ENCODE assay signal across 9 cellular contexts in genomic region chr4:6562931-6563901, GRCh38. TPM values are rescaled to one million over a fixed set of nuclear protein-coding genes. Genes with fewer than 3 reads are reported as not detected.
DNase-seq lines count a peak whose midpoint lies in the region; ATAC-seq and TF ChIP-seq lines count a peak whose summit lies in the region.
"Had no signal": no experiment of that assay in that cellular context is flagged by ENCODE, and none has a peak within 500 bp of the region (broad histone marks: within the 10 kb centered on the region; RNA-seq: fewer than 3 reads in every experiment).

No MANE protein-coding gene starts in this region.

- TF ChIP-seq CTCF in Peyer's patch (IDR thresholded peaks at IDR 0.05) (no peak), gastroesophageal sphincter (IDR thresholded peaks at IDR 0.05) (no peak)

- H2AFZ ChIP-seq in trophoblast cell (ENCODE audit: insufficient read depth, low read length, poor library complexity), result no peak overlapping the region

- H3K79me2 ChIP-seq in trophoblast cell (ENCODE audit: control insufficient read depth, insufficient read depth, low read length, poor library complexity), result no peaks in the 10 kb centered on the region

- H3K4ac ChIP-seq in trophoblast cell (ENCODE audit: low read depth, low read length), result no peak overlapping the region

- no peak overlapping the region for H3K18ac ChIP-seq in trophoblast cell (ENCODE audit: low read length)

- no peak overlapping the region for H4K12ac ChIP-seq in trophoblast cell (ENCODE audit: low read depth, low read length)

- peak overlapping the region in 3 of 4 donors; percentile 18 to 44 (median 39) for H3K4me3 ChIP-seq in Peyer's patch
- H3K4me3 ChIP-seq in gastroesophageal sphincter, result peak overlapping the region; percentile 29 to 53
- H3K4me3 ChIP-seq in trophoblast cell (ENCODE audit: low read depth, low read length), result no peak overlapping the region

- H3K36me3 ChIP-seq in Peyer's patch, result no peaks in the 10 kb centered on the region
- H3K36me3 ChIP-seq in gastroesophageal sphincter, result no peaks in the 10 kb centered on the region
- H3K36me3 ChIP-seq in trophoblast cell (ENCODE audit: control insufficient read depth in 1 of 2, insufficient read depth in 2 of 2, low read length in 2 of 2), result no peaks in the 10 kb centered on the region
- H3K36me3 ChIP-seq: adrenal gland had no signal

- H3K9me3 ChIP-seq in Peyer's patch, result no peaks in the 10 kb centered on the region
- no peaks in the 10 kb centered on the region for H3K9me3 ChIP-seq in gastroesophageal sphincter
- peaks cover 5% of the 10 kb centered on the region for H3K9me3 ChIP-seq in trophoblast cell (ENCODE audit: insufficient read depth, low read depth, low read length)
- H3K9me3 ChIP-seq: adrenal gland had no signal

- H2BK120ac ChIP-seq in trophoblast cell (ENCODE audit: insufficient read depth, low read length, poor library complexity), result no peak overlapping the region

- peaks cover 0 to 16% (median 3%) of the 10 kb centered on the region in 4 donors for H3K4me1 ChIP-seq in Peyer's patch
- peaks cover 0 to 19% (median 9%) of the 10 kb centered on the region in 3 donors for H3K4me1 ChIP-seq in gastroesophageal sphincter
- H3K4me1 ChIP-seq in trophoblast cell (ENCODE audit: control insufficient read depth in 1 of 2, insufficient read depth in 2 of 2, low read length in 2 of 2), result no peaks in the 10 kb centered on the region

- WGBS in gastroesophageal sphincter (ENCODE audit: low coverage in 1 of 2), 2 donors, result 0% methylated on average over 6 of the region's 127 CpGs; no CpG with 5 or more reads in 1 of the 2 donors
- WGBS in trophoblast cell (ENCODE audit: extremely low coverage, insufficient coverage, insufficient read length), result no CpG with 5 or more reads among the region's 127 CpGs

- H2BK5ac ChIP-seq in trophoblast cell (ENCODE audit: low read depth, low read length, poor library complexity), result no peak overlapping the region

- H3K79me1 ChIP-seq in trophoblast cell (ENCODE audit: low read length), result no peaks in the 10 kb centered on the region

- DNase-seq in DMS53 treated with DMSO at 0.1 percent for 48 hours (lab: John Stamatoyannopoulos, UW; ENCODE audit: unreplicated experiment) (peak; percentile 34), Peyer's patch (no peak), trophoblast cell (peak; percentile 11 to 31), NCI-H82 treated with DMSO at 0.1 percent for 48 hours (lab: John Stamatoyannopoulos, UW; ENCODE audit: unreplicated experiment) (no peak), OCI-M1 (lab: John Stamatoyannopoulos, UW) (no peak)

- no peak overlapping the region for H3K23ac ChIP-seq in trophoblast cell (ENCODE audit: low read length)

- no peak overlapping the region for H4K8ac ChIP-seq in trophoblast cell (ENCODE audit: low read depth, low read length)

- peak overlapping the region; percentile 43 for H3K4me2 ChIP-seq in trophoblast cell (ENCODE audit: low read length)

- peak; percentile 33 for ATAC-seq in gastroesophageal sphincter
- ATAC-seq in HG02610 (IDR thresholded peaks at IDR 0.05; ENCODE audit: unreplicated experiment), result no peak
- no peak for ATAC-seq in HG03442 (IDR thresholded peaks at IDR 0.05; ENCODE audit: unreplicated experiment)

- no peak for TF ChIP-seq EP300 in gastroesophageal sphincter (IDR thresholded peaks at IDR 0.05)

- H3K27me3 ChIP-seq in Peyer's patch (peaks cover 0 to 30% of the 10 kb centered on the region in 2 donors), gastroesophageal sphincter (peaks cover 76% of the 10 kb centered on the region), trophoblast cell (ENCODE audit: insufficient read depth, low read length) (peaks cover 48% of the 10 kb centered on the region)

- H3K9ac ChIP-seq in trophoblast cell (ENCODE audit: low read length), result no peak overlapping the region

- no peak overlapping the region for H3K14ac ChIP-seq in trophoblast cell (ENCODE audit: low read length)

- H2AK5ac ChIP-seq in trophoblast cell (ENCODE audit: low read length), result no peak overlapping the region

- no peak overlapping the region for H3K27ac ChIP-seq in Peyer's patch
- no peak overlapping the region for H3K27ac ChIP-seq in gastroesophageal sphincter
- H3K27ac ChIP-seq in trophoblast cell (ENCODE audit: low read depth, low read length), result no peak overlapping the region
- H3K27ac ChIP-seq: adrenal gland had no signal

- TF ChIP-seq POLR2A in Peyer's patch (IDR thresholded peaks at IDR 0.05), result no peak
- TF ChIP-seq POLR2A in gastroesophageal sphincter (IDR thresholded peaks at IDR 0.05), result no peak

- no peak overlapping the region for H2BK12ac ChIP-seq in trophoblast cell (ENCODE audit: low read length)

- no peak overlapping the region for H4K91ac ChIP-seq in trophoblast cell (ENCODE audit: low read depth, low read length)

RNA-seq across cellular contexts. Expression of gene MAN2B2, which starts 11.8 kb away (rescaled TPM):
- total RNA-seq in Peyer's patch, result 10 to 100 TPM; 23.1 to 41.2 (median 32.5) TPM
- 10 to 100 TPM; 20.3 to 39.3 (median 34.3) TPM for total RNA-seq in gastroesophageal sphincter
- 14.5 and 15.1 TPM in 2 replicates for polyA plus RNA-seq in trophoblast cell (2013)

Comparison
In these comparisons a context has a peak if more than half of its experiments do, and no peak if none do; other contexts are left out.
1. DNase-seq: peak in DMS53 treated with DMSO at 0.1 percent for 48 hours (single experiment) and trophoblast cell (2 of 2); none in Peyer's patch (0 of 3), NCI-H82 treated with DMSO at 0.1 percent for 48 hours (single experiment) and OCI-M1 (single experiment).